ENCODE assay signal across 8 cellular contexts in genomic region chr1:154747841-154748766, GRCh38.
A peak's percentile ranks its signal among the peaks of the same experiment; 100 is the strongest.
DNase-seq lines count a peak whose midpoint lies in the region; ATAC-seq and TF ChIP-seq lines count a peak whose summit lies in the region.

No MANE protein-coding gene starts in this region.

- TF ChIP-seq CTCF in nephron (IDR thresholded peaks at IDR 0.05; ENCODE audit: unreplicated experiment in 3 of 3) = no peak

- peaks cover 4% of the 10 kb centered on the region for H3K36me3 Mint-ChIP-seq in activated naive CD4-positive, alpha-beta T cell treated with anti-CD3 and anti-CD28 coated beads, Interleukin-2, amount 10 ng/mL, durations not matched to agents 7 days and 5 days
- H3K36me3 Mint-ChIP-seq in nephron (ENCODE audit: low read depth) = no peaks in the 10 kb centered on the region

- no peaks in the 10 kb centered on the region for H3K9me3 Mint-ChIP-seq in activated naive CD4-positive, alpha-beta T cell treated with anti-CD3 and anti-CD28 coated beads, Interleukin-2, amount 10 ng/mL, durations not matched to agents 7 days and 5 days
- no peaks in the 10 kb centered on the region for H3K9me3 Mint-ChIP-seq in nephron

- peak overlapping the region; percentile 96 for H3K27ac Mint-ChIP-seq in activated naive CD4-positive, alpha-beta T cell treated with anti-CD3 and anti-CD28 coated beads, Interleukin-2, amount 10 ng/mL, durations not matched to agents 7 days and 5 days
- H3K27ac Mint-ChIP-seq in nephron = peak overlapping the region; percentile 80 to 83 (median 80)

- CTCF ChIA-PET in activated naive CD4-positive, alpha-beta T cell treated with anti-CD3 and anti-CD28 coated beads, Interleukin-2, amount 10 ng/mL, durations not matched to agents 7 days and 5 days (lab: Charles Lee) = interaction anchor here (0.7 to 5.6 kb wide), 16 partner anchors 9 to 338 kb away, joined by 3 to 40 read pairs (median 4); no protein-coding TSS in a partner anchor

- DNase-seq in NCI-H82 (lab: John Stamatoyannopoulos, UW) = peak; percentile 95
- peak; percentile 78 for DNase-seq in activated naive CD4-positive, alpha-beta T cell treated with anti-CD3 and anti-CD28 coated beads, Interleukin-2, amount 10 ng/mL, durations not matched to agents 7 days and 5 days
- no peak for DNase-seq in dermis blood vessel endothelial cell
- DNase-seq in ureter (ENCODE audit: low spot score) = no peak
- DNase-seq in glomerular visceral epithelial cell (ENCODE audit: extremely low spot score) = no peak

- peak overlapping the region; percentile 79 for H3K4me3 Mint-ChIP-seq in activated naive CD4-positive, alpha-beta T cell treated with anti-CD3 and anti-CD28 coated beads, Interleukin-2, amount 10 ng/mL, durations not matched to agents 7 days and 5 days
- peak overlapping the region; percentile 29 to 44 (median 37) for H3K4me3 Mint-ChIP-seq in nephron

- peaks cover 79% of the 10 kb centered on the region for H3K4me1 Mint-ChIP-seq in activated naive CD4-positive, alpha-beta T cell treated with anti-CD3 and anti-CD28 coated beads, Interleukin-2, amount 10 ng/mL, durations not matched to agents 7 days and 5 days
- H3K4me1 Mint-ChIP-seq in nephron = peaks cover 57% of the 10 kb centered on the region

- ATAC-seq in GM18499 (IDR thresholded peaks at IDR 0.05; ENCODE audit: insufficient read depth, unreplicated experiment) (peak; percentile 56), HG02852 (IDR thresholded peaks at IDR 0.05; ENCODE audit: unreplicated experiment) (peak; percentile 89)

- H3K27me3 Mint-ChIP-seq in activated naive CD4-positive, alpha-beta T cell treated with anti-CD3 and anti-CD28 coated beads, Interleukin-2, amount 10 ng/mL, durations not matched to agents 7 days and 5 days = peaks cover 53% of the 10 kb centered on the region
- H3K27me3 Mint-ChIP-seq in nephron (ENCODE audit: low read depth) = peaks cover 19% of the 10 kb centered on the region

Comparison
In these comparisons a context has a peak if more than half of its experiments do, and no peak if none do; other contexts are left out.
1. DNase-seq: peak in NCI-H82 (single experiment) and activated naive CD4-positive, alpha-beta T cell treated with anti-CD3 and anti-CD28 coated beads, Interleukin-2, amount 10 ng/mL, durations not matched to agents 7 days and 5 days (single experiment); none in dermis blood vessel endothelial cell (single experiment), ureter (single experiment) and glomerular visceral epithelial cell (single experiment).